In genomic region chr2:191150121-191150450, GRCh38 we compare ENCODE assay signal across 8 cellular contexts. TPM values are rescaled to one million over a fixed set of nuclear protein-coding genes. Genes with fewer than 3 reads are reported as not detected.
A peak's percentile ranks its signal among the peaks of the same experiment; 100 is the strongest.
DNase-seq lines count a peak whose midpoint lies in the region; ATAC-seq, FAIRE-seq and TF ChIP-seq lines count a peak whose summit lies in the region.

No MANE protein-coding gene starts in this region.

- H3K4me1 ChIP-seq in muscle layer of duodenum (ENCODE audit: control insufficient read depth in 1 of 2, insufficient read depth in 2 of 2, low read length in 2 of 2): peaks cover 0 to 8% of the 10 kb centered on the region in 2 donors

- DNase-seq in AG10803 (ENCODE audit: low read depth) (no peak), bronchial epithelial cell (ENCODE audit: low read depth) (no peak), NOMO-1 treated with DMSO at 0.1 percent for 48 hours (lab: John Stamatoyannopoulos, UW; ENCODE audit: unreplicated experiment) (no peak), T1000 (lab: John Stamatoyannopoulos, UW) (no peak)
- DNase-seq in stimulated activated CD4-positive, alpha-beta T cell treated with anti-CD3 and anti-CD28 coated beads, Interleukin-2, amount 100 ng/mL, for 48 hours: no peak

- H3K27me3 ChIP-seq in bronchial epithelial cell (ENCODE audit: control insufficient read depth, insufficient read depth, low read length) (no peaks in the 10 kb centered on the region), muscle layer of duodenum (ENCODE audit: low read depth, low read length) (no peaks in the 10 kb centered on the region)

- peak overlapping the region; percentile 53 for H3K4me3 ChIP-seq in AG10803 (ENCODE audit: low read length)
- peak overlapping the region; percentile 45 for H3K4me3 ChIP-seq in bronchial epithelial cell (ENCODE audit: low read depth, low read length)
- H3K4me3 ChIP-seq in muscle layer of duodenum (ENCODE audit: low read depth in 1 of 2, low read length in 2 of 2): peak overlapping the region; percentile 66 to 73

- ATAC-seq in GM19455 (IDR thresholded peaks at IDR 0.05; ENCODE audit: unreplicated experiment): peak; percentile 25
- peak; percentile 23 for ATAC-seq in HG03460 (IDR thresholded peaks at IDR 0.05; ENCODE audit: unreplicated experiment)

- H3K9me3 ChIP-seq in muscle layer of duodenum (ENCODE audit: control insufficient read depth in 1 of 2, low read length in 2 of 2): no peaks in the 10 kb centered on the region

- no peak overlapping the region for H3K27ac ChIP-seq in muscle layer of duodenum (ENCODE audit: low read length)

- H3K36me3 ChIP-seq in bronchial epithelial cell (ENCODE audit: control insufficient read depth, insufficient read depth, low read length) (no peaks in the 10 kb centered on the region), muscle layer of duodenum (ENCODE audit: control insufficient read depth in 1 of 2, insufficient read depth in 2 of 2, low read length in 2 of 2) (no peaks in the 10 kb centered on the region)

- TF ChIP-seq CTCF in AG10803 (conservative IDR thresholded peaks at IDR 0.05; ENCODE audit: low read length) (no peak), bronchial epithelial cell (IDR thresholded peaks at IDR 0.05; ENCODE audit: insufficient read depth, low read length, severe bottlenecking) (no peak)

- FAIRE-seq in bronchial epithelial cell (lab: Jason Lieb, UNC): no peak

RNA-seq across cellular contexts. Expression of gene STAT4, which starts 0.7 kb away (rescaled TPM):
- total RNA-seq in bronchial epithelial cell: 7.1 and 12.3 TPM in 2 replicates
